In the genomic region with DNA sequence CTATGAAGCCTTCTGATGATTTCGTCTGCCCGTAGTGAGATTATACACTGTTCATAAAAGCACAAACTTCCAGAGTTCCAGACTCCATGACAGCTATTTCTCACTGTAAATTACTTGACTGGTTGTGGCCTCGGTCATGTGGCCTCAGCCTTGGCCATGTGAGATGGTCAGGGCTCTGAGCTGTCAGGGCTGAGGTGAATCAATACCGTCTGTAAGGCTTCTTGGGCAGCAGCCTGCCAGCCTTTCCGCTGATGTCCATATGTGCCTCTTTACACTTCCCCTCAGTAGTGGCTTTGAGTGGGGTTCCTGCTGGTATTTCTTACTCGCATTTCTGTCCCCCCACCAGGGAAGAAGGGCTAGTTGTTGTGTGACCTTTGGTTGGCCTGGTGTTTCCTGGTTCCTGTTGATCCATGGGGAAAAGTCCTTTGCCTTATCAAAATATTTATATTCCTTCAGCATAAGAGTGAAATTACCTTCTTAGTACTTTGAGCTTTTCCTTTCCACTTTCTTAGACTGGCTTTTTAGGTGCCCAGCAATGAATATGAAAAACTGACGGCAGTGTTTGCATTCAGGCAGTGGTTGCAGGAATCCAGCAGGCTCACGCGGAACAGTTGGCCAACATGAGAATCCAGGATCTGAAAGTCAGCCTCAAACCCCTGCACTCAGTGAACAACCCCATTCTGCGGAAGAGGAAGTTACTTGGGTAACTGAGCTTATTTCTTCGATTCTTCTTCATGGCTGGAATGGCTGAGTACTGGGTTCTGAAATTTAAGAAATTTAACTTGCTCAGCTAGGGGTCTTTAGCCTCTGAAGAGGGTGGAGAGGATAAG, we compare ENCODE assay signal across 25 cellular contexts. TPM values are rescaled to one million over a fixed set of nuclear protein-coding genes. Genes with fewer than 3 reads are reported as not detected.
A peak's percentile ranks its signal among the peaks of the same experiment; 100 is the strongest.
DNase-seq lines count a peak whose midpoint lies in the region; TF ChIP-seq lines count a peak whose summit lies in the region.
"Had no signal": no experiment of that assay in that cellular context is flagged by ENCODE, and none has a peak within 500 bp of the region (broad histone marks: within the 10 kb centered on the region; RNA-seq: fewer than 3 reads in every experiment).

No MANE protein-coding gene starts in this region.

- H3K4me1 ChIP-seq in muscle layer of duodenum (ENCODE audit: control insufficient read depth in 1 of 2, insufficient read depth in 2 of 2, low read length in 2 of 2) (no peaks in the 10 kb centered on the region), sigmoid colon (no peaks in the 10 kb centered on the region)
- H3K4me1 ChIP-seq: foreskin keratinocyte, psoas muscle had no signal

- DNase-seq in NOMO-1 (lab: John Stamatoyannopoulos, UW; ENCODE audit: unreplicated experiment in 2 of 2), result peak; percentile 17
- no peak for DNase-seq in NOMO-1 treated with dmso at 0.1 percent for 144 hours (lab: John Stamatoyannopoulos, UW; ENCODE audit: unreplicated experiment)
- DNase-seq in MV-4-11 (lab: John Stamatoyannopoulos, UW), result peak; percentile 92
- DNase-seq in globus pallidus (ENCODE audit: low spot score), result peak; percentile 33
- no peak for DNase-seq in HUDEP-2 (lab: John Stamatoyannopoulos, UW; ENCODE audit: unreplicated experiment in 76 of 76)
- DNase-seq in NCI-H1105 treated with DMSO at 0.1 percent for 48 hours (lab: John Stamatoyannopoulos, UW), result no peak
- no peak for DNase-seq in sigmoid colon
- DNase-seq: activated CD4-positive, alpha-beta T cell treated with anti-CD3 and anti-CD28 coated beads, Interleukin-2, amount 10 ng/mL, durations not matched to agents 24 days and 14 days; activated naive CD8-positive, alpha-beta T cell treated with anti-CD3 and anti-CD28 coated beads, Interleukin-2, amount 10 ng/mL, durations not matched to agents 7 days and 5 days; DMS79 treated with DMSO at 0.1 percent for 48 hours; effector memory CD4-positive, alpha-beta T cell; foreskin keratinocyte; GOT3; immature natural killer cell; NCI-H1436 treated with DMSO at 0.1 percent for 48 hours; psoas muscle; SK-N-SH; stimulated activated CD4-positive, alpha-beta T cell treated with anti-CD3 and anti-CD28 coated beads, Interleukin-2, amount 100 ng/mL, for 24 hours; T-helper 17 cell had no signal

- H3K4me3 ChIP-seq in muscle layer of duodenum (ENCODE audit: low read depth in 1 of 2, low read length in 2 of 2) (no peak overlapping the region), sigmoid colon (no peak overlapping the region)
- H3K4me3 ChIP-seq: hepatocyte, psoas muscle, skin epidermis, upper lobe of left lung had no signal

- no peak for TF ChIP-seq EP300 in sigmoid colon (IDR thresholded peaks at IDR 0.05)

- WGBS in sigmoid colon, 2 donors, result 90 to 91% methylated on average over 11 of the region's 11 CpGs

- TF ChIP-seq CTCF in sigmoid colon (IDR thresholded peaks at IDR 0.05), result no peak

- H3K27me3 ChIP-seq in muscle layer of duodenum (ENCODE audit: low read depth, low read length) (no peaks in the 10 kb centered on the region), sigmoid colon (no peaks in the 10 kb centered on the region)
- H3K27me3 ChIP-seq: foreskin keratinocyte, hepatocyte, upper lobe of left lung had no signal

- H3K27ac ChIP-seq in muscle layer of duodenum (ENCODE audit: low read length) (peak overlapping the region; percentile 3), sigmoid colon (no peak overlapping the region)
- H3K27ac ChIP-seq: 22Rv1, foreskin keratinocyte, hepatocyte, psoas muscle, VCaP had no signal

- no peak for TF ChIP-seq POLR2A in sigmoid colon (IDR thresholded peaks at IDR 0.05)

- intact Hi-C loops in sigmoid colon (cut with DNase I), result no loop called here

- H3K36me3 ChIP-seq in muscle layer of duodenum (ENCODE audit: control insufficient read depth in 1 of 2, insufficient read depth in 2 of 2, low read length in 2 of 2), result peaks cover 52 to 76% of the 10 kb centered on the region in 2 donors
- H3K36me3 ChIP-seq in sigmoid colon, result peaks cover 18 to 100% (median 60%) of the 10 kb centered on the region in 4 donors

- H3K9me3 ChIP-seq in muscle layer of duodenum (ENCODE audit: control insufficient read depth in 1 of 2, low read length in 2 of 2) (no peaks in the 10 kb centered on the region), sigmoid colon (no peaks in the 10 kb centered on the region)
- H3K9me3 ChIP-seq: psoas muscle, SK-N-SH, upper lobe of left lung had no signal

RNA-seq across cellular contexts. Expression of gene MAPKAPK5, which starts 46.1 kb away (rescaled TPM):
- 10 to 100 TPM; 25.7 to 48.2 (median 36.8) TPM for total RNA-seq in sigmoid colon
- 10 to 100 TPM; 32.9 to 47.4 (median 46.0) TPM for polyA plus RNA-seq in sigmoid colon

Comparison
In these comparisons a context has a peak if more than half of its experiments do, and no peak if none do; other contexts are left out.
1. DNase-seq: peak in NOMO-1 (2 of 2), MV-4-11 (single experiment) and globus pallidus (single experiment); none in NOMO-1 treated with dmso at 0.1 percent for 144 hours (single experiment), HUDEP-2 (0 of 76), NCI-H1105 treated with DMSO at 0.1 percent for 48 hours (single experiment) and sigmoid colon (single experiment).